11 cellular contexts compared by ENCODE assay signal in the genomic region with DNA sequence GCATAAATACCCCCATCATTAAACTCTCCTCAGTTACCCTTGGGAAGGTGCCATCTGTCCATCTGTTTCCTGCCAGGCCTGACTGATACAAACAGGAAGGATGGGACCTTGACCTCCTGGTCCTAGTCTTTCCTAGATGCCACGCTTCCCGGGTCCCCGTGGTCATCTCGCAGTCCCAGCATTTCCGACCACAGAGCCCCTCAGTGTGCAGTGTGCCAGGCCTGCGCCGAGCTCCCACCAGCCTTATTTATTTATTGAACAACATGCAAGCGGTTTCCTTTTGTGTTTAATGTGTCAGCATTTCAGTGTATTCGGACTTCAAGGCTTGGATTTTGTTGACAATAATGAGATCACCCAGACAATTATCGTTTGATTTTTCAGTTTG.
"Had no signal": no experiment of that assay in that cellular context is flagged by ENCODE, and none has a peak within 500 bp of the region (broad histone marks: within the 10 kb centered on the region; RNA-seq: fewer than 3 reads in every experiment).

No MANE protein-coding gene starts in this region.

- H3K36me3 ChIP-seq: gastrocnemius medialis, ovary had no signal

- H3K9me3 ChIP-seq: gastrocnemius medialis, ovary had no signal

- H3K4me1 ChIP-seq: gastrocnemius medialis had no signal

- H3K27me3 Mint-ChIP-seq: activated CD4-positive, alpha-beta memory T cell treated with anti-CD3 and anti-CD28 coated beads, Interleukin-2, amount 10 ng/mL, durations not matched to agents 7 days and 5 days; T-helper 17 cell had no signal

- H3K27me3 ChIP-seq: gastrocnemius medialis, ovary had no signal

- H3K9me3 Mint-ChIP-seq: activated CD4-positive, alpha-beta memory T cell treated with anti-CD3 and anti-CD28 coated beads, Interleukin-2, amount 10 ng/mL, durations not matched to agents 7 days and 5 days; activated naive CD4-positive, alpha-beta T cell treated with anti-CD3 and anti-CD28 coated beads for 36 hours; stimulated activated naive CD8-positive, alpha-beta T cell treated with anti-CD3 and anti-CD28 coated beads, Interleukin-15, Interleukin-2, amounts not matched to agents 100 ng/mL and 50 ng/mL, for 24 hours had no signal

- H3K4me3 ChIP-seq: gastrocnemius medialis, ovary had no signal

- H3K4me3 Mint-ChIP-seq: activated CD4-positive, alpha-beta memory T cell treated with anti-CD3 and anti-CD28 coated beads, Interleukin-2, amount 10 ng/mL, durations not matched to agents 7 days and 5 days; activated naive CD4-positive, alpha-beta T cell treated with anti-CD3 and anti-CD28 coated beads for 36 hours; stimulated activated naive CD8-positive, alpha-beta T cell treated with anti-CD3 and anti-CD28 coated beads, Interleukin-15, Interleukin-2, amounts not matched to agents 100 ng/mL and 50 ng/mL, for 24 hours; T-helper 17 cell had no signal

- H3K4me1 Mint-ChIP-seq: activated CD4-positive, alpha-beta memory T cell treated with anti-CD3 and anti-CD28 coated beads, Interleukin-2, amount 10 ng/mL, durations not matched to agents 7 days and 5 days; T-helper 17 cell had no signal

- ATAC-seq: gastrocnemius medialis, T-helper 17 cell had no signal

- H3K27ac Mint-ChIP-seq: activated CD4-positive, alpha-beta memory T cell treated with anti-CD3 and anti-CD28 coated beads, Interleukin-2, amount 10 ng/mL, durations not matched to agents 7 days and 5 days; activated naive CD4-positive, alpha-beta T cell treated with anti-CD3 and anti-CD28 coated beads for 36 hours; stimulated activated naive CD8-positive, alpha-beta T cell treated with anti-CD3 and anti-CD28 coated beads, Interleukin-15, Interleukin-2, amounts not matched to agents 100 ng/mL and 50 ng/mL, for 24 hours; T-helper 17 cell had no signal

- H3K27ac ChIP-seq: gastrocnemius medialis, ovary had no signal

- DNase-seq: activated CD4-positive, alpha-beta memory T cell treated with anti-CD3 and anti-CD28 coated beads, Interleukin-2, amount 10 ng/mL, durations not matched to agents 7 days and 5 days; activated CD4-positive, alpha-beta T cell treated with anti-CD3 and anti-CD28 coated beads for 1 hour; activated naive CD4-positive, alpha-beta T cell treated with anti-CD3 and anti-CD28 coated beads for 36 hours; effector CD8-positive, alpha-beta T cell; gastrocnemius medialis; kidney; mesendoderm; ovary; stimulated activated CD4-positive, alpha-beta T cell treated with anti-CD3 and anti-CD28 coated beads, Interleukin-4, amount 100 ng/mL, for 1 hour; T-helper 17 cell had no signal
